In genomic region chr16:3170440-3171180, GRCh38 we compare ENCODE assay signal across 9 cellular contexts. TPM values are rescaled to one million over a fixed set of nuclear protein-coding genes. Genes with fewer than 3 reads are reported as not detected.
A peak's percentile ranks its signal among the peaks of the same experiment; 100 is the strongest.
DNase-seq lines count a peak whose midpoint lies in the region; ATAC-seq and TF ChIP-seq lines count a peak whose summit lies in the region.
"Had no signal": no experiment of that assay in that cellular context is flagged by ENCODE, and none has a peak within 500 bp of the region (broad histone marks: within the 10 kb centered on the region; RNA-seq: fewer than 3 reads in every experiment).

No MANE protein-coding gene starts in this region.

- CTCF ChIA-PET in activated B cell treated with CpG ODN at 0.5 μM for 24 hours (lab: Charles Lee): interaction anchor here (1.2 to 2.9 kb wide), 2 partner anchors 10 to 41 kb away, joined by 3 to 8 read pairs; no protein-coding TSS in a partner anchor

- H3K36me3 Mint-ChIP-seq in activated B cell treated with CpG ODN at 0.5 μM for 24 hours (ENCODE audit: low read depth): no peaks in the 10 kb centered on the region

- peaks cover 20 to 54% (median 42%) of the 10 kb centered on the region in 6 donors for H3K4me1 ChIP-seq in spleen

- TF ChIP-seq POLR2A in spleen (IDR thresholded peaks at IDR 0.05): no peak

- H3K27ac Mint-ChIP-seq in activated B cell treated with CpG ODN at 0.5 μM for 24 hours: peak overlapping the region; percentile 76

- peak overlapping the region; percentile 77 for H3K4me3 Mint-ChIP-seq in activated B cell treated with CpG ODN at 0.5 μM for 24 hours

- no peaks in the 10 kb centered on the region for H3K36me3 ChIP-seq in spleen

- intact Hi-C loops in activated B cell treated with CpG ODN at 0.5 μM for 24 hours (cut with micrococcal nuclease) (loop anchor here (1.0 to 2.0 kb wide), 2 partner anchors 18 to 20 kb away; partner anchors contain the start of gene OR1F1), spleen (cut with DNase I; ENCODE audit: low total_unique reads) (no loop called here)

- peaks cover 37% of the 10 kb centered on the region for H3K27me3 Mint-ChIP-seq in activated B cell treated with CpG ODN at 0.5 μM for 24 hours

- peak overlapping the region; percentile 5 for H3K4me3 ChIP-seq in fibroblast of villous mesenchyme (ENCODE audit: low read depth, low read length)
- peak overlapping the region in 5 of 8 donors; percentile 1 to 53 (median 17) for H3K4me3 ChIP-seq in spleen
- H3K4me3 ChIP-seq: A549 had no signal

- 3 to 6% (median 4%) methylated on average over 36 to 53 of the region's 53 CpGs for WGBS in spleen, 5 donors

- POLR2A ChIA-PET in activated B cell treated with CpG ODN at 0.5 μM for 24 hours (lab: Charles Lee): interaction anchor here (2.5 to 5.4 kb wide), 2 partner anchors 13 to 20 kb away, joined by 9 to 28 read pairs; no protein-coding TSS in a partner anchor

- ATAC-seq in activated B cell treated with CpG ODN at 0.5 μM for 24 hours (ENCODE audit: low read depth): no peak
- ATAC-seq in GM18909 (IDR thresholded peaks at IDR 0.05; ENCODE audit: poor library complexity, unreplicated experiment): no peak
- ATAC-seq in HG03460 (IDR thresholded peaks at IDR 0.05; ENCODE audit: unreplicated experiment): no peak

- DNase-seq in DMS53 (lab: John Stamatoyannopoulos, UW) (peak; percentile 52), DMS53 treated with DMSO at 0.1 percent for 48 hours (lab: John Stamatoyannopoulos, UW; ENCODE audit: unreplicated experiment) (no peak), activated B cell treated with CpG ODN at 0.5 μM for 24 hours (no peak), fibroblast of villous mesenchyme (ENCODE audit: low read depth) (no peak), spleen (peak; percentile 55), SHP77 treated with DMSO at 0.1 percent for 48 hours (lab: John Stamatoyannopoulos, UW) (no peak)

- H3K9me3 ChIP-seq in spleen: no peaks in the 10 kb centered on the region
- H3K9me3 ChIP-seq: A549 had no signal

- H3K9me3 Mint-ChIP-seq in activated B cell treated with CpG ODN at 0.5 μM for 24 hours: no peaks in the 10 kb centered on the region

- peaks cover 14 to 79% (median 76%) of the 10 kb centered on the region in 7 donors for H3K27me3 ChIP-seq in spleen (replicated peaks in 1 of 7)

- no peak overlapping the region for H3K27ac ChIP-seq in spleen

- TF ChIP-seq CTCF in activated B cell treated with CpG ODN at 0.5 μM for 24 hours (IDR thresholded peaks at IDR 0.05): no peak
- no peak for TF ChIP-seq CTCF in fibroblast of villous mesenchyme (IDR thresholded peaks at IDR 0.05; ENCODE audit: insufficient read depth, low read depth, low read length)
- no peak for TF ChIP-seq CTCF in spleen (IDR thresholded peaks at IDR 0.05 in 8 of 11, conservative IDR thresholded peaks at IDR 0.05 in 3 of 11)

- peaks cover 33% of the 10 kb centered on the region for H3K4me1 Mint-ChIP-seq in activated B cell treated with CpG ODN at 0.5 μM for 24 hours

RNA-seq across cellular contexts. Expression of gene OR1F1, which starts 17.4 kb away (rescaled TPM):
- not detected in 2 replicates for total RNA-seq in activated B cell treated with CpG ODN at 0.5 μM for 24 hours
- under 0.01 and 0.43 TPM in 2 replicates for total RNA-seq in fibroblast of villous mesenchyme
- total RNA-seq in spleen: not detected
- not detected for polyA plus RNA-seq in spleen

RNA-seq across cellular contexts. Expression of gene ZNF213, which starts 35.8 kb away (rescaled TPM):
- total RNA-seq in activated B cell treated with CpG ODN at 0.5 μM for 24 hours (5.6 and 5.7 TPM in 2 replicates), fibroblast of villous mesenchyme (3.5 and 5.5 TPM in 2 replicates), spleen (10 to 100 TPM in 1 of 7 donors, 1 to 10 TPM in 6; 6.8 to 11.4 (median 7.9) TPM)
- polyA plus RNA-seq in spleen: 1 to 10 TPM; 2.4 to 5.9 (median 2.9) TPM

RNA-seq across cellular contexts. Expression of gene ZNF205, which starts 58.2 kb away (rescaled TPM):
- total RNA-seq in activated B cell treated with CpG ODN at 0.5 μM for 24 hours: not detected in 2 replicates
- total RNA-seq in fibroblast of villous mesenchyme: 14.2 and 18.4 TPM in 2 replicates
- total RNA-seq in spleen: 10 to 100 TPM in 1 of 7 donors, 1 to 10 TPM in 6; 4.1 to 10.4 (median 5.3) TPM
- polyA plus RNA-seq in spleen: 10 to 100 TPM in 1 of 3 donors, 1 to 10 TPM in 2; 3.5 to 14.2 (median 6.9) TPM

Comparison
In these comparisons a context has a peak if more than half of its experiments do, and no peak if none do; other contexts are left out.
1. DNase-seq: peak in DMS53 (single experiment) and spleen (single experiment); none in DMS53 treated with DMSO at 0.1 percent for 48 hours (single experiment), activated B cell treated with CpG ODN at 0.5 μM for 24 hours (single experiment), fibroblast of villous mesenchyme (single experiment) and SHP77 treated with DMSO at 0.1 percent for 48 hours (single experiment).